ENCODE assay signal across 17 cellular contexts in genomic region chr7:150958603-150959002, GRCh38.
"Had no signal": no experiment of that assay in that cellular context is flagged by ENCODE, and none has a peak within 500 bp of the region (broad histone marks: within the 10 kb centered on the region; RNA-seq: fewer than 3 reads in every experiment).

No MANE protein-coding gene starts in this region.

- H3K4me1 Mint-ChIP-seq: activated B cell treated with CpG ODN at 0.5 μM for 24 hours had no signal

- H3K27ac ChIP-seq: brain microvascular endothelial cell, neutrophil, tibial nerve, uterus had no signal

- H3K4me3 Mint-ChIP-seq: activated B cell treated with CpG ODN at 0.5 μM for 24 hours; activated CD4-positive, alpha-beta T cell treated with anti-CD3 and anti-CD28 coated beads, Interleukin-2, amount 10 ng/mL, durations not matched to agents 24 days and 14 days; mesothelial cell of epicardium; stimulated activated memory B cell treated with anti-CD40 and anti-IgM and Interleukin-4, amounts not matched to agents 10 μg/mL and 1 μg/mL and 100 μg/mL, for 72 hours had no signal

- H3K27me3 ChIP-seq: uterus had no signal

- H3K36me3 ChIP-seq: brain microvascular endothelial cell, heart left ventricle, neutrophil, tibial nerve, uterus had no signal

- H3K9me3 ChIP-seq: heart left ventricle, neutrophil, tibial nerve, uterus had no signal

- H3K4me3 ChIP-seq: heart left ventricle, lung, tibial nerve, uterus had no signal

- H3K36me3 Mint-ChIP-seq: mesothelial cell of epicardium had no signal

- H3K9me3 Mint-ChIP-seq: activated B cell treated with CpG ODN at 0.5 μM for 24 hours; activated CD4-positive, alpha-beta T cell treated with anti-CD3 and anti-CD28 coated beads, Interleukin-2, amount 10 ng/mL, durations not matched to agents 24 days and 14 days; mesothelial cell of epicardium; stimulated activated memory B cell treated with anti-CD40 and anti-IgM and Interleukin-4, amounts not matched to agents 10 μg/mL and 1 μg/mL and 100 μg/mL, for 72 hours had no signal

- H3K27ac Mint-ChIP-seq: activated B cell treated with CpG ODN at 0.5 μM for 24 hours; activated CD4-positive, alpha-beta T cell treated with anti-CD3 and anti-CD28 coated beads, Interleukin-2, amount 10 ng/mL, durations not matched to agents 24 days and 14 days; mesothelial cell of epicardium; stimulated activated memory B cell treated with anti-CD40 and anti-IgM and Interleukin-4, amounts not matched to agents 10 μg/mL and 1 μg/mL and 100 μg/mL, for 72 hours had no signal

- DNase-seq: activated B cell treated with CpG ODN at 0.5 μM for 24 hours; activated CD4-positive, alpha-beta T cell treated with anti-CD3 and anti-CD28 coated beads, Interleukin-2, amount 10 ng/mL, durations not matched to agents 24 days and 14 days; activated CD8-positive, alpha-beta memory T cell treated with anti-CD3 and anti-CD28 coated beads, Interleukin-2, amount 50 U/mL, for 48 hours; anterior cingulate cortex; brain microvascular endothelial cell; cortex of kidney; effector CD4-positive, alpha-beta T cell; stimulated activated CD4-positive, alpha-beta T cell treated with anti-CD3 and anti-CD28 coated beads, Interleukin-2, amount 100 ng/mL, for 48 hours; substantia nigra; uterus had no signal

- ATAC-seq: heart left ventricle; stimulated activated memory B cell treated with anti-CD40 and anti-IgM and Interleukin-4, amounts not matched to agents 10 μg/mL and 1 μg/mL and 100 μg/mL, for 72 hours had no signal

- FAIRE-seq: frontal cortex had no signal
